Comparison of ENCODE assay signal across 26 cellular contexts in genomic region chr19:16576690-16577530, GRCh38.
"Had no signal": no experiment of that assay in that cellular context is flagged by ENCODE, and none has a peak within 500 bp of the region (broad histone marks: within the 10 kb centered on the region; RNA-seq: fewer than 3 reads in every experiment).

No MANE protein-coding gene starts in this region.

- DNase-seq: activated B cell treated with CpG ODN at 0.5 μM for 24 hours; activated CD4-positive, alpha-beta T cell treated with anti-CD3 and anti-CD28 coated beads, Interleukin-2, amount 50 U/mL, for 1 hour; activated CD8-positive, alpha-beta T cell treated with anti-CD3 and anti-CD28 coated beads for 36 hours; activated naive CD4-positive, alpha-beta T cell; activated T-cell treated with anti-CD3 and anti-CD28 coated beads, Interleukin-2, amount 50 U/mL, for 72 hours; foreskin melanocyte; left cardiac atrium; lower lobe of right lung; mesenchymal stem cell; ovary; retina; stimulated activated naive CD8-positive, alpha-beta T cell treated with anti-CD3 and anti-CD28 coated beads, Interleukin-15, Interleukin-2, amounts not matched to agents 100 U/mL and 50 U/mL, for 24 hours; T-cell; trophoblast cell; uterus had no signal

- H3K27ac Mint-ChIP-seq: activated B cell treated with CpG ODN at 0.5 μM for 24 hours; activated CD8-positive, alpha-beta T cell treated with anti-CD3 and anti-CD28 coated beads for 36 hours; activated T-cell treated with anti-CD3 and anti-CD28 coated beads, Interleukin-2, amount 50 U/mL, for 72 hours; dendritic cell treated with granulocyte-macrophage colony-stimulating factor and Interleukin-4, amounts not matched to agents 40 ng/mL and 50 ng/mL, for 4 days; natural killer cell treated with Interleukin-12 subunit alpha and Interleukin-12 subunit beta and Interleukin-15 and Interleukin-18, amount 100 ng/mL, for 72 hours; progenitor cell of endocrine pancreas; T-cell; T-helper 2 cell treated with Interferon-gamma antibody and Interleukin-4, amounts not matched to agents 5 μg/mL and 100 μg/mL, for 36 hours had no signal

- H3K9me3 Mint-ChIP-seq: activated B cell treated with CpG ODN at 0.5 μM for 24 hours; activated CD8-positive, alpha-beta T cell treated with anti-CD3 and anti-CD28 coated beads for 36 hours; activated naive CD4-positive, alpha-beta T cell treated with anti-CD3 and anti-CD28 coated beads, Interleukin-2, amount 50 U/mL, for 72 hours; activated T-cell treated with anti-CD3 and anti-CD28 coated beads, Interleukin-2, amount 50 U/mL, for 72 hours; central memory CD8-positive, alpha-beta T cell; dendritic cell treated with granulocyte-macrophage colony-stimulating factor and Interleukin-4, amounts not matched to agents 40 ng/mL and 50 ng/mL, for 4 days; natural killer cell treated with Interleukin-12 subunit alpha and Interleukin-12 subunit beta and Interleukin-15 and Interleukin-18, amount 100 ng/mL, for 72 hours; T-cell; T-helper 2 cell treated with Interferon-gamma antibody and Interleukin-4, amounts not matched to agents 5 μg/mL and 100 μg/mL, for 36 hours had no signal

- FAIRE-seq: keratinocyte had no signal

- H3K36me3 ChIP-seq: breast epithelium, ovary, uterus had no signal

- H3K4me3 Mint-ChIP-seq: activated B cell treated with CpG ODN at 0.5 μM for 24 hours; activated CD8-positive, alpha-beta T cell treated with anti-CD3 and anti-CD28 coated beads for 36 hours; activated T-cell treated with anti-CD3 and anti-CD28 coated beads, Interleukin-2, amount 50 U/mL, for 72 hours; central memory CD8-positive, alpha-beta T cell; dendritic cell treated with granulocyte-macrophage colony-stimulating factor and Interleukin-4, amounts not matched to agents 40 ng/mL and 50 ng/mL, for 4 days; natural killer cell treated with Interleukin-12 subunit alpha and Interleukin-12 subunit beta and Interleukin-15 and Interleukin-18, amount 100 ng/mL, for 72 hours; T-cell; T-helper 2 cell treated with Interferon-gamma antibody and Interleukin-4, amounts not matched to agents 5 μg/mL and 100 μg/mL, for 36 hours had no signal

- H3K27me3 Mint-ChIP-seq: activated B cell treated with CpG ODN at 0.5 μM for 24 hours; activated CD8-positive, alpha-beta T cell treated with anti-CD3 and anti-CD28 coated beads for 36 hours; central memory CD8-positive, alpha-beta T cell; dendritic cell treated with granulocyte-macrophage colony-stimulating factor and Interleukin-4, amounts not matched to agents 40 ng/mL and 50 ng/mL, for 4 days; natural killer cell treated with Interleukin-12 subunit alpha and Interleukin-12 subunit beta and Interleukin-15 and Interleukin-18, amount 100 ng/mL, for 72 hours; progenitor cell of endocrine pancreas; T-cell had no signal

- H3K4me3 ChIP-seq: breast epithelium, esophagus muscularis mucosa, lower lobe of right lung, ovary, thoracic aorta, uterus had no signal

- H3K9me3 ChIP-seq: breast epithelium, esophagus muscularis mucosa, lower lobe of right lung, neutrophil, ovary, thoracic aorta, uterus had no signal

- ATAC-seq: activated CD8-positive, alpha-beta T cell treated with anti-CD3 and anti-CD28 coated beads for 36 hours; activated naive CD4-positive, alpha-beta T cell treated with anti-CD3 and anti-CD28 coated beads, Interleukin-2, amount 50 U/mL, for 72 hours; activated T-cell treated with anti-CD3 and anti-CD28 coated beads, Interleukin-2, amount 50 U/mL, for 72 hours; lower lobe of right lung; natural killer cell treated with Interleukin-12 subunit alpha and Interleukin-12 subunit beta and Interleukin-15 and Interleukin-18, amount 100 ng/mL, for 72 hours; stimulated activated naive CD8-positive, alpha-beta T cell treated with anti-CD3 and anti-CD28 coated beads, Interleukin-15, Interleukin-2, amounts not matched to agents 100 U/mL and 50 U/mL, for 24 hours; T-cell had no signal

- H3K36me3 Mint-ChIP-seq: natural killer cell treated with Interleukin-12 subunit alpha and Interleukin-12 subunit beta and Interleukin-15 and Interleukin-18, amount 100 ng/mL, for 72 hours had no signal

- H3K27me3 ChIP-seq: breast epithelium, esophagus muscularis mucosa, neutrophil, ovary, uterus had no signal

- H3K27ac ChIP-seq: esophagus muscularis mucosa, lower lobe of right lung, neutrophil, ovary, thoracic aorta, uterus had no signal
